ENCODE assay signal across 3 cellular contexts in genomic region chr16:6692874-6693273, GRCh38.
TF ChIP-seq lines count a peak whose summit lies in the region.

No MANE protein-coding gene starts in this region.

TF ChIP-seq in HepG2, 621 proteins besides CTCF, POLR2A, EP300 and RAD21:
- TF ChIP-seq HHEX (CRISPR knock-in tag; IDR thresholded peaks at IDR 0.05) = no peak
- TF ChIP-seq CCAR2 (optimal IDR thresholded peaks at IDR 0.05; ENCODE audit: low read depth, low read length) = no peak
- TF ChIP-seq CREB1 (IDR thresholded peaks at IDR 0.05) = peak; percentile 57; the same call in 1 of the 2 replicates
- no peak for TF ChIP-seq CREB1 (CRISPR knock-in tag; IDR thresholded peaks at IDR 0.05)

TF ChIP-seq in IMR-90, 13 proteins besides CTCF, POLR2A, EP300 and RAD21:
- TF ChIP-seq USF2 (IDR thresholded peaks at IDR 0.05; ENCODE audit: low read depth, low read length) (no peak), CEBPB (IDR thresholded peaks at IDR 0.05; ENCODE audit: low read depth, low read length) (no peak), MAZ (IDR thresholded peaks at IDR 0.05; ENCODE audit: borderline replicate concordance, low read depth, low read length) (no peak), MAFK (IDR thresholded peaks at IDR 0.05; ENCODE audit: low read depth, low read length) (no peak), NFE2L2 (IDR thresholded peaks at IDR 0.05; ENCODE audit: low read depth, low read length) (no peak), ELK1 (IDR thresholded peaks at IDR 0.05; ENCODE audit: borderline replicate concordance, low read depth, low read length) (no peak), CHD1 (IDR thresholded peaks at IDR 0.05; ENCODE audit: low read depth, low read length) (no peak), SMC3 (IDR thresholded peaks at IDR 0.05; ENCODE audit: low read depth, low read length) (no peak), RFX5 (IDR thresholded peaks at IDR 0.05; ENCODE audit: low read depth, low read length) (no peak), FOS (IDR thresholded peaks at IDR 0.05; ENCODE audit: low read depth, low read length) (no peak), MXI1 (IDR thresholded peaks at IDR 0.05; ENCODE audit: borderline replicate concordance, low read depth, low read length) (no peak), BHLHE40 (IDR thresholded peaks at IDR 0.05; ENCODE audit: low read depth, low read length) (no peak), RCOR1 (IDR thresholded peaks at IDR 0.05; ENCODE audit: insufficient replicate concordance, low read length) (no peak)

TF ChIP-seq in H1, 55 proteins besides CTCF, POLR2A, EP300 and RAD21:
- TF ChIP-seq GTF2F1 (IDR thresholded peaks at IDR 0.05; ENCODE audit: borderline replicate concordance, low read depth, low read length) (no peak), SUZ12 (IDR thresholded peaks at IDR 0.05; ENCODE audit: low read length) (no peak), CHD2 (IDR thresholded peaks at IDR 0.05; ENCODE audit: low read length) (no peak), TAF7 (optimal IDR thresholded peaks at IDR 0.05; ENCODE audit: borderline replicate concordance, low read depth, low read length) (no peak), BRCA1 (IDR thresholded peaks at IDR 0.05; ENCODE audit: low read depth, low read length) (no peak), GABPA (IDR thresholded peaks at IDR 0.05; ENCODE audit: borderline replicate concordance, insufficient read depth, low read length) (no peak), SIX5 (IDR thresholded peaks at IDR 0.05; ENCODE audit: low read depth, low read length) (no peak), ASH2L (IDR thresholded peaks at IDR 0.05; ENCODE audit: low read length) (no peak), PHF8 (conservative IDR thresholded peaks at IDR 0.05; ENCODE audit: low read depth, low read length) (no peak), YY1 (IDR thresholded peaks at IDR 0.05; ENCODE audit: low read depth, low read length) (no peak), TEAD4 (IDR thresholded peaks at IDR 0.05; ENCODE audit: low read depth, low read length) (no peak), FOSL1 (IDR thresholded peaks at IDR 0.05; ENCODE audit: insufficient read depth, low read depth, low read length) (no peak), CHD7 (IDR thresholded peaks at IDR 0.05; ENCODE audit: insufficient replicate concordance, low read length) (no peak), SIN3A (conservative IDR thresholded peaks at IDR 0.05 in 1 of 2, IDR thresholded peaks at IDR 0.05 in 1 of 2; ENCODE audit: low read depth in 1 of 2, low read length in 2 of 2) (no peak)
